Comparison of ENCODE assay signal across 12 cellular contexts in genomic region chr4:105149771-105150170, GRCh38. TPM values are rescaled to one million over a fixed set of nuclear protein-coding genes. Genes with fewer than 3 reads are reported as not detected.
DNase-seq lines count a peak whose midpoint lies in the region; ATAC-seq lines count a peak whose summit lies in the region.
"Had no signal": no experiment of that assay in that cellular context is flagged by ENCODE, and none has a peak within 500 bp of the region (broad histone marks: within the 10 kb centered on the region; RNA-seq: fewer than 3 reads in every experiment).

No MANE protein-coding gene starts in this region.

- no peaks in the 10 kb centered on the region for H3K9me3 Mint-ChIP-seq in T-helper 2 cell treated with Interferon-gamma antibody and Interleukin-4, amounts not matched to agents 5 μg/mL and 100 μg/mL, for 36 hours

- no peaks in the 10 kb centered on the region for H3K36me3 ChIP-seq in rectal smooth muscle tissue (ENCODE audit: control insufficient read depth, insufficient read depth, low read length)
- H3K36me3 ChIP-seq: heart left ventricle had no signal

- H3K27ac ChIP-seq in rectal smooth muscle tissue (ENCODE audit: low read depth, low read length) = no peak overlapping the region

- peaks cover 10% of the 10 kb centered on the region for H3K4me1 ChIP-seq in rectal smooth muscle tissue (ENCODE audit: control insufficient read depth, insufficient read depth, low read length)

- H3K27me3 ChIP-seq in rectal smooth muscle tissue (ENCODE audit: control insufficient read depth, insufficient read depth, low read length) = no peaks in the 10 kb centered on the region
- H3K27me3 ChIP-seq: heart left ventricle had no signal

- H3K27ac Mint-ChIP-seq in T-helper 2 cell treated with Interferon-gamma antibody and Interleukin-4, amounts not matched to agents 5 μg/mL and 100 μg/mL, for 36 hours = no peak overlapping the region

- peaks cover 5% of the 10 kb centered on the region for H3K27me3 Mint-ChIP-seq in T-helper 2 cell treated with Interferon-gamma antibody and Interleukin-4, amounts not matched to agents 5 μg/mL and 100 μg/mL, for 36 hours (ENCODE audit: low read depth)

- H3K36me3 Mint-ChIP-seq in T-helper 2 cell treated with Interferon-gamma antibody and Interleukin-4, amounts not matched to agents 5 μg/mL and 100 μg/mL, for 36 hours (ENCODE audit: low read depth) = no peaks in the 10 kb centered on the region

- H3K9ac ChIP-seq in rectal smooth muscle tissue (ENCODE audit: low read length) = no peak overlapping the region

- peaks cover 34% of the 10 kb centered on the region for H3K4me1 Mint-ChIP-seq in T-helper 2 cell treated with Interferon-gamma antibody and Interleukin-4, amounts not matched to agents 5 μg/mL and 100 μg/mL, for 36 hours (ENCODE audit: low read depth)

- peak overlapping the region; percentile 59 for H3K4me3 Mint-ChIP-seq in T-helper 2 cell treated with Interferon-gamma antibody and Interleukin-4, amounts not matched to agents 5 μg/mL and 100 μg/mL, for 36 hours

- no peak for DNase-seq in T-helper 2 cell treated with Interferon-gamma antibody and Interleukin-4, amounts not matched to agents 5 μg/mL and 100 μg/mL, for 36 hours (ENCODE audit: low spot score)
- DNase-seq in T-helper 2 cell (no peak), NOMO-1 treated with DMSO at 0.1 percent for 48 hours (lab: John Stamatoyannopoulos, UW; ENCODE audit: unreplicated experiment) (peak; percentile 64), putamen (ENCODE audit: low spot score) (no peak), NCI-H524 treated with DMSO at 0.1 percent for 48 hours (lab: John Stamatoyannopoulos, UW) (no peak)
- DNase-seq in NK-92 treated with Interleukin-12 subunit alpha and Interleukin-12 subunit beta, amount 100 ng/mL, for 24 hours (lab: John Stamatoyannopoulos, UW) = no peak
- DNase-seq: activated effector memory CD4-positive, alpha-beta T cell treated with anti-CD3 and anti-CD28 coated beads, Interleukin-2, amount 50 U/mL, for 16 hours; heart left ventricle; NCI-H2107; stimulated activated CD4-positive, alpha-beta T cell treated with anti-CD3 and anti-CD28 coated beads, Interleukin-12 subunit alpha, Interleukin-12 subunit beta, amount 100 ng/mL, for 4 hours had no signal

- peak overlapping the region; percentile 38 for H3K4me3 ChIP-seq in rectal smooth muscle tissue (ENCODE audit: low read length)

- peak; percentile 38 for ATAC-seq in esophagus mucosa
- ATAC-seq: heart left ventricle had no signal

RNA-seq across cellular contexts. Expression of gene TET2, which starts 3.1 kb away (rescaled TPM):
- 28.2 TPM for total RNA-seq in esophagus mucosa
